Comparison of ENCODE assay signal across 8 cellular contexts in genomic region chr11:2398664-2399355, GRCh38. TPM values are rescaled to one million over a fixed set of nuclear protein-coding genes. Genes with fewer than 3 reads are reported as not detected.
A peak's percentile ranks its signal among the peaks of the same experiment; 100 is the strongest.
DNase-seq lines count a peak whose midpoint lies in the region; ATAC-seq and TF ChIP-seq lines count a peak whose summit lies in the region.

No MANE protein-coding gene starts in this region.

- no peak overlapping the region for H3K9ac ChIP-seq in OCI-LY3 (ENCODE audit: low read length)

- H3K27me3 ChIP-seq in GM06990 (replicated peaks; ENCODE audit: control insufficient read depth, insufficient read depth, low read length) (no peaks in the 10 kb centered on the region), OCI-LY3 (ENCODE audit: low read depth, low read length) (no peaks in the 10 kb centered on the region), prostate gland (replicated peaks; ENCODE audit: insufficient read depth) (no peaks in the 10 kb centered on the region)

- H3K36me3 Mint-ChIP-seq in endothelial cell (ENCODE audit: low read depth, unreplicated experiment) = peaks cover 6% of the 10 kb centered on the region

- H4K20me1 ChIP-seq in OCI-LY3 (ENCODE audit: insufficient read depth, low read length) = peaks cover 2% of the 10 kb centered on the region; the same call in 1 of the 2 replicates

- H3K9me3 Mint-ChIP-seq in endothelial cell (ENCODE audit: unreplicated experiment) = no peaks in the 10 kb centered on the region

- intact Hi-C loops in prostate gland (cut with DNase I) (no loop called here), posterior vena cava (cut with DNase I) (loop anchor here in 1 of 2 donors (10.0 kb wide), 1 partner anchor 844 kb away; no protein-coding TSS in a partner anchor)

- no peak for TF ChIP-seq POLR2A in prostate gland (IDR thresholded peaks at IDR 0.05)

- no peak overlapping the region for H3K27ac ChIP-seq in OCI-LY3 (ENCODE audit: low read length)
- H3K27ac ChIP-seq in prostate gland = peak overlapping the region; percentile 95 to 97

- peaks cover 4% of the 10 kb centered on the region for H3K4me1 Mint-ChIP-seq in endothelial cell (ENCODE audit: unreplicated experiment)

- no peak overlapping the region for H2AFZ ChIP-seq in OCI-LY3 (ENCODE audit: low read depth, low read length)

- ATAC-seq in GM21786 (IDR thresholded peaks at IDR 0.05; ENCODE audit: unreplicated experiment) = no peak
- ATAC-seq in HG02884 (IDR thresholded peaks at IDR 0.05; ENCODE audit: unreplicated experiment) = no peak

- peaks cover 20% of the 10 kb centered on the region for H3K79me2 ChIP-seq in OCI-LY3 (ENCODE audit: low read length)

- H3K4me1 ChIP-seq in OCI-LY3 (ENCODE audit: low read length) (peaks cover 11% of the 10 kb centered on the region), prostate gland (replicated peaks) (peaks cover 19% of the 10 kb centered on the region)

- no peak overlapping the region for H3K4me3 Mint-ChIP-seq in endothelial cell (ENCODE audit: unreplicated experiment)

- WGBS in prostate gland = 40% methylated on average over 7 of the region's 7 CpGs

- DNase-seq in GM06990 (ENCODE audit: extremely low read depth, insufficient read length) = no peak
- DNase-seq in endothelial cell (ENCODE audit: low spot score) = no peak
- no peak for DNase-seq in prostate gland (ENCODE audit: low spot score)
- DNase-seq in AG08395 (ENCODE audit: low spot score) = no peak
- no peak for DNase-seq in posterior vena cava (ENCODE audit: low spot score)

- peaks cover 5% of the 10 kb centered on the region for H3K27me3 Mint-ChIP-seq in endothelial cell (ENCODE audit: unreplicated experiment)

- H3K4me2 ChIP-seq in OCI-LY3 (ENCODE audit: low read length) = peak overlapping the region; percentile 70

- H3K9me3 ChIP-seq in OCI-LY3 (ENCODE audit: insufficient read depth, low read length) (no peaks in the 10 kb centered on the region), prostate gland (no peaks in the 10 kb centered on the region)

- TF ChIP-seq CTCF in GM06990 (IDR thresholded peaks at IDR 0.05; ENCODE audit: insufficient read depth, low read length, poor library complexity, severe bottlenecking) (no peak), OCI-LY3 (IDR thresholded peaks at IDR 0.05; ENCODE audit: low read depth, low read length) (no peak), endothelial cell (IDR thresholded peaks at IDR 0.05; ENCODE audit: unreplicated experiment) (no peak), prostate gland (IDR thresholded peaks at IDR 0.05) (no peak)

- peak overlapping the region; percentile 90 for H3K27ac Mint-ChIP-seq in endothelial cell (ENCODE audit: unreplicated experiment)

- H3K36me3 ChIP-seq in GM06990 (ENCODE audit: control insufficient read depth, insufficient read depth, low read length) (peaks cover 28% of the 10 kb centered on the region), OCI-LY3 (replicated peaks; ENCODE audit: low read depth, low read length) (peaks cover 3% of the 10 kb centered on the region), prostate gland (peaks cover 4 to 47% of the 10 kb centered on the region in 2 donors)

- H3K4me3 ChIP-seq in GM06990 (replicated peaks; ENCODE audit: low read depth, low read length) (peak overlapping the region; percentile 85), OCI-LY3 (ENCODE audit: low read length) (peak overlapping the region; percentile 97), prostate gland (peak overlapping the region in 1 of 2 donors; percentile 58)

RNA-seq across cellular contexts. Expression of gene TSSC4, which starts 1.7 kb away (rescaled TPM):
- 48.4 TPM for total RNA-seq in endothelial cell (ENCODE audit: unreplicated experiment)
- total RNA-seq in prostate gland = 10 to 100 TPM; 40.4 to 71.1 TPM
- total RNA-seq in posterior vena cava = 10 to 100 TPM; 47.4 to 49.6 TPM

RNA-seq across cellular contexts. Expression of gene CD81, which starts 21.7 kb away (rescaled TPM):
- 424 TPM for total RNA-seq in endothelial cell (ENCODE audit: unreplicated experiment)
- 100 to 1,000 TPM; 472 to 927 TPM for total RNA-seq in prostate gland
- total RNA-seq in posterior vena cava = 100 to 1,000 TPM; 616 to 784 TPM

RNA-seq across cellular contexts. Expression of gene TRPM5, which starts 45.5 kb away (rescaled TPM):
- total RNA-seq in endothelial cell (ENCODE audit: unreplicated experiment) (0.38 TPM), prostate gland (under 1 TPM in 1 of 2 donors, not detected in 1; 0.68 TPM), posterior vena cava (not detected)

RNA-seq across cellular contexts. Expression of gene KCNQ1, which starts 46.0 kb away (rescaled TPM):
- total RNA-seq in endothelial cell (ENCODE audit: unreplicated experiment) = 35.3 TPM
- 10 to 100 TPM; 10.0 to 33.8 TPM for total RNA-seq in prostate gland
- 1 to 10 TPM; 4.7 to 7.2 TPM for total RNA-seq in posterior vena cava
